Comparison of ENCODE assay signal across 19 cellular contexts in the genomic region with DNA sequence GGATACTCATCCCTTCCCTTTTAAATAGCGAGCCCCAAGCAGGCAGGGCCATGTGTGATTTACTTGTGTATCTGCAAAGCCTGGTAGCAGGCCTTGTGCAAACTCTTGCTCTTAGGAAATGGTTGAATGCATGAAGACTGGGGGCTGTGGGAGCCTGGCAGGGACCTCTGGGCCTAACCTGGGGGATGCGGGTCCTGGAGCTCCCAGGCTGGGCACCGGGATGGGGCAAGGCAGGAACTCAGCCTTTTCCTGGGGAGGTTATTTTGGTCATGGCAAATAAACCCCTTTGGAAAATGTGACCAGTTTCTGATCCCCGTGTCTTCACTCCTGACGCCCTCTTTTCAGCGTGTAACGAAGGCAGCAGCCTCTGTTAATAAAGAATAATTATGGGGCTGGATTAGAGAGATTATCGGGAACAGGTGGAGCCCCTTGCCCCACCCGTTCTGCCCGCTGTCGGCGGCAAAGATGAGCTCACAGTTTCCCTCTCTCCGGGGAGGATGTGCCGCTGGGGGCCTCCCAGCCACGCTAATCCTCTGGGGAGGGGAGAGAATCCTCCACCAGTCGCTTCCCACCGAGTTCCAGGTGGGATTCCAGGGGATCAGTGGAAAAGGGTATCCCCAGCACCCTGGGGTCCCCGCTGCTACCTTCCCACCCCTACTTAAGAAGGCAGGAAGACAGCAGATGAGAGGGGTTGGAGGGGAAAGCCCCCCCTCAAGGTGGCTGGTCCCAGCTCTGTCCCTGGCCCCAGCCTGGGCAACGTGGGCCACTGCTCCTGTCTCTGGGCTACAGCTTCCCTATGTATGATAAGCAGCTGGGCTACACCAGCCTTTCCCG.
DNase-seq lines count a peak whose midpoint lies in the region; ATAC-seq, FAIRE-seq and TF ChIP-seq lines count a peak whose summit lies in the region.
"Had no signal": no experiment of that assay in that cellular context is flagged by ENCODE, and none has a peak within 500 bp of the region (broad histone marks: within the 10 kb centered on the region; RNA-seq: fewer than 3 reads in every experiment).

No MANE protein-coding gene starts in this region.

- H3K4ac ChIP-seq in neuronal stem cell (ENCODE audit: low read length) = no peak overlapping the region

- no peak overlapping the region for H3K4me3 Mint-ChIP-seq in effector memory CD8-positive, alpha-beta T cell
- H3K4me3 Mint-ChIP-seq: T-helper 17 cell had no signal

- WGBS in neuronal stem cell (ENCODE audit: extremely low coverage in 2 of 2, insufficient read length in 2 of 2, insufficient replicate concordance in 1 of 2), 2 donors = no CpG with 5 or more reads among the region's 20 CpGs

- H3K4me1 ChIP-seq in SJCRH30 (peaks cover 44% of the 10 kb centered on the region), neuronal stem cell (ENCODE audit: control insufficient read depth in 2 of 2, insufficient read depth in 1 of 2, low read depth in 1 of 2, low read length in 2 of 2) (peaks cover 15 to 18% of the 10 kb centered on the region in 2 donors)
- H3K4me1 ChIP-seq: HAP-1 had no signal

- no peak for TF ChIP-seq CTCF in D721Med (IDR thresholded peaks at IDR 0.05; ENCODE audit: insufficient read depth, missing control alignments)

- H2BK15ac ChIP-seq in neuronal stem cell (ENCODE audit: low read length) = no peak overlapping the region

- no peak overlapping the region for H3K4me2 ChIP-seq in neuronal stem cell (ENCODE audit: insufficient read depth, low read length, poor library complexity, severe bottlenecking)

- H2AK5ac ChIP-seq in neuronal stem cell (ENCODE audit: low read depth, low read length) = no peak overlapping the region

- DNase-seq in D721Med (ENCODE audit: insufficient read length, low spot score) (peak; percentile 62), NCI-H146 (lab: John Stamatoyannopoulos, UW) (peak; percentile 59), SJCRH30 (peak; percentile 88 to 92), neuronal stem cell (ENCODE audit: low spot score) (no peak), dermis blood vessel endothelial cell (no peak), NCI-H128 (lab: John Stamatoyannopoulos, UW; ENCODE audit: unreplicated experiment) (no peak)
- no peak for DNase-seq in effector memory CD8-positive, alpha-beta T cell
- DNase-seq: DMS153, EL, KBM-7, NCI-H2029 treated with DMSO at 0.1 percent for 48 hours, NCI-H345, NCI-H748 treated with DMSO at 0.1 percent for 48 hours, T-helper 17 cell had no signal

- H3K36me3 Mint-ChIP-seq in effector memory CD8-positive, alpha-beta T cell (ENCODE audit: insufficient read depth) = peaks cover 5% of the 10 kb centered on the region

- no peaks in the 10 kb centered on the region for H3K79me1 ChIP-seq in neuronal stem cell (ENCODE audit: low read depth, low read length)

- H3K27me3 Mint-ChIP-seq in effector memory CD8-positive, alpha-beta T cell = peaks cover 68 to 77% of the 10 kb centered on the region in 2 donors

- no peak overlapping the region for H3K18ac ChIP-seq in neuronal stem cell (ENCODE audit: low read length)

- H3K27ac ChIP-seq in SJCRH30 = peak overlapping the region; percentile 63
- no peak overlapping the region for H3K27ac ChIP-seq in neuronal stem cell (replicated peaks; ENCODE audit: low read length)
- H3K27ac ChIP-seq: HL-60 had no signal

- no peaks in the 10 kb centered on the region for H3K9me3 Mint-ChIP-seq in effector memory CD8-positive, alpha-beta T cell

- no peaks in the 10 kb centered on the region for H3K9me3 ChIP-seq in SJCRH30 (replicated peaks)
- no peaks in the 10 kb centered on the region for H3K9me3 ChIP-seq in neuronal stem cell (replicated peaks in 1 of 2; ENCODE audit: control insufficient read depth in 2 of 2, insufficient read depth in 1 of 2, low read depth in 1 of 2, low read length in 2 of 2)
- H3K9me3 ChIP-seq: HAP-1 had no signal

- H2BK120ac ChIP-seq in neuronal stem cell (ENCODE audit: low read depth, low read length) = no peak overlapping the region

- H3K36me3 ChIP-seq in SJCRH30 = no peaks in the 10 kb centered on the region
- no peaks in the 10 kb centered on the region for H3K36me3 ChIP-seq in neuronal stem cell (replicated peaks in 1 of 2; ENCODE audit: control insufficient read depth in 2 of 2, insufficient read depth in 2 of 2, low read length in 2 of 2)
- H3K36me3 ChIP-seq: HAP-1 had no signal

- no peak for ATAC-seq in effector memory CD8-positive, alpha-beta T cell (replicated peaks)
- ATAC-seq in HG03457 (IDR thresholded peaks at IDR 0.05; ENCODE audit: unreplicated experiment) = no peak
- ATAC-seq: Panc1, Right ventricle myocardium inferior, T-helper 17 cell had no signal

- H2AFZ ChIP-seq in neuronal stem cell (ENCODE audit: low read length) = no peak overlapping the region

- H4K91ac ChIP-seq in neuronal stem cell (ENCODE audit: low read depth, low read length, poor library complexity) = no peak overlapping the region

- H2BK5ac ChIP-seq in neuronal stem cell (ENCODE audit: low read length) = no peak overlapping the region

- H3K4me1 Mint-ChIP-seq in effector memory CD8-positive, alpha-beta T cell (ENCODE audit: low read depth in 2 of 2) = no peaks in the 10 kb centered on the region

- FAIRE-seq in D721Med (lab: Jason Lieb, UNC) = no peak

- no peak overlapping the region for H3K14ac ChIP-seq in neuronal stem cell (ENCODE audit: low read length)

- H3K9ac ChIP-seq in neuronal stem cell (ENCODE audit: low read depth, low read length, poor library complexity) = no peak overlapping the region

- H2BK12ac ChIP-seq in neuronal stem cell (ENCODE audit: low read length) = no peak overlapping the region

- H4K8ac ChIP-seq in neuronal stem cell (ENCODE audit: low read depth, low read length) = no peak overlapping the region

- peak overlapping the region; percentile 55 for H3K23ac ChIP-seq in neuronal stem cell (ENCODE audit: low read depth, low read length, poor library complexity)

- H3K4me3 ChIP-seq in SJCRH30 (no peak overlapping the region), neuronal stem cell (ENCODE audit: low read length in 2 of 2) (no peak overlapping the region)
- H3K4me3 ChIP-seq: HAP-1 had no signal

- H3K27me3 ChIP-seq in SJCRH30 (peaks cover 1% of the 10 kb centered on the region), neuronal stem cell (ENCODE audit: control insufficient read depth in 3 of 3, insufficient read depth in 3 of 3, low read depth in 1 of 3, low read length in 3 of 3) (peaks cover 22 to 81% (median 71%) of the 10 kb centered on the region in 3 experiments)

- no peak overlapping the region for H3K27ac Mint-ChIP-seq in effector memory CD8-positive, alpha-beta T cell
- H3K27ac Mint-ChIP-seq: T-helper 17 cell had no signal

Comparison
In these comparisons a context has a peak if more than half of its experiments do, and no peak if none do; other contexts are left out.
1. DNase-seq: peak in D721Med (single experiment), NCI-H146 (single experiment) and SJCRH30 (2 of 2); none in neuronal stem cell (single experiment), dermis blood vessel endothelial cell (single experiment), NCI-H128 (single experiment) and effector memory CD8-positive, alpha-beta T cell (0 of 3).